ENCODE assay signal across 11 cellular contexts in genomic region chr10:34960983-34961382, GRCh38.
DNase-seq lines count a peak whose midpoint lies in the region; ATAC-seq and TF ChIP-seq lines count a peak whose summit lies in the region.
"Had no signal": no experiment of that assay in that cellular context is flagged by ENCODE, and none has a peak within 500 bp of the region (broad histone marks: within the 10 kb centered on the region; RNA-seq: fewer than 3 reads in every experiment).

No MANE protein-coding gene starts in this region.

- H3K9ac ChIP-seq in Karpas-422 (ENCODE audit: low read length), result no peak overlapping the region

- H2AFZ ChIP-seq in Karpas-422 (ENCODE audit: low read length), result no peak overlapping the region

- no peaks in the 10 kb centered on the region for H4K20me1 ChIP-seq in Karpas-422 (ENCODE audit: insufficient read depth, low read depth, low read length)

- H3K36me3 Mint-ChIP-seq in WTC11, result no peaks in the 10 kb centered on the region
- H3K36me3 Mint-ChIP-seq: type B pancreatic cell had no signal

- H3K4me3 ChIP-seq in retinal pigment epithelial cell (ENCODE audit: low read length) (no peak overlapping the region), Karpas-422 (ENCODE audit: low read length) (no peak overlapping the region)
- H3K4me3 ChIP-seq in effector memory CD4-positive, alpha-beta T cell (ENCODE audit: insufficient read depth, low read depth, low read length, poor library complexity, severe bottlenecking), result no peak overlapping the region
- H3K4me3 ChIP-seq: SJSA1 had no signal

- POLR2A ChIA-PET in WTC11 (lab: Charles Lee) (no interaction called here), GM10248 (lab: Yijun Ruan, JAX) (no interaction called here)

- H3K27ac Mint-ChIP-seq in WTC11, result no peak overlapping the region
- H3K27ac Mint-ChIP-seq: type B pancreatic cell had no signal

- H3K4me1 ChIP-seq in Karpas-422 (ENCODE audit: low read length), result no peaks in the 10 kb centered on the region
- no peaks in the 10 kb centered on the region for H3K4me1 ChIP-seq in effector memory CD4-positive, alpha-beta T cell (ENCODE audit: control insufficient read depth, insufficient read depth, low read length, poor library complexity, severe bottlenecking)
- H3K4me1 ChIP-seq: SJSA1 had no signal

- peak; percentile 14 for DNase-seq in NCI-H1436 (lab: John Stamatoyannopoulos, UW)
- no peak for DNase-seq in NCI-H1436 treated with DMSO at 0.1 percent for 48 hours (lab: John Stamatoyannopoulos, UW)
- no peak for DNase-seq in WTC11 (ENCODE audit: low spot score)
- DNase-seq in left cardiac atrium, result no peak
- no peak for DNase-seq in retinal pigment epithelial cell (ENCODE audit: low read depth)
- no peak for DNase-seq in Karpas-422
- no peak for DNase-seq in effector memory CD4-positive, alpha-beta T cell
- no peak for DNase-seq in GM10248 (ENCODE audit: extremely low spot score)
- DNase-seq: NCI-H1105 had no signal

- no peaks in the 10 kb centered on the region for H3K27me3 Mint-ChIP-seq in WTC11 (ENCODE audit: low read depth)
- H3K27me3 Mint-ChIP-seq: type B pancreatic cell had no signal

- no peaks in the 10 kb centered on the region for H3K9me2 ChIP-seq in Karpas-422 (replicated peaks; ENCODE audit: insufficient read depth, low read length)

- no peaks in the 10 kb centered on the region for H3K9me3 ChIP-seq in Karpas-422 (ENCODE audit: low read length)
- no peaks in the 10 kb centered on the region for H3K9me3 ChIP-seq in effector memory CD4-positive, alpha-beta T cell (ENCODE audit: control insufficient read depth, low read length)
- H3K9me3 ChIP-seq: SJSA1 had no signal

- H3K4me2 ChIP-seq in Karpas-422 (ENCODE audit: low read depth, low read length, poor library complexity, severe bottlenecking), result no peak overlapping the region

- H3K27me3 ChIP-seq in Karpas-422 (ENCODE audit: low read length), result no peaks in the 10 kb centered on the region
- H3K27me3 ChIP-seq in effector memory CD4-positive, alpha-beta T cell (replicated peaks; ENCODE audit: control insufficient read depth, insufficient read depth, low read length, poor library complexity, severe bottlenecking), result no peaks in the 10 kb centered on the region
- H3K27me3 ChIP-seq: SJSA1 had no signal

- no peaks in the 10 kb centered on the region for H3K4me1 Mint-ChIP-seq in WTC11

- intact Hi-C loops in left cardiac atrium (cut with DNase I), result loop anchor here in 1 of 2 donors (10.0 kb wide), 1 partner anchor 136 kb away; no protein-coding TSS in a partner anchor

- no peaks in the 10 kb centered on the region for H3K79me2 ChIP-seq in Karpas-422 (ENCODE audit: low read length)

- H3K4me3 Mint-ChIP-seq in WTC11, result no peak overlapping the region
- H3K4me3 Mint-ChIP-seq: type B pancreatic cell had no signal

- no peak overlapping the region for H3K27ac ChIP-seq in Karpas-422 (ENCODE audit: low read length)
- no peak overlapping the region for H3K27ac ChIP-seq in effector memory CD4-positive, alpha-beta T cell (ENCODE audit: insufficient read depth, low read length, poor library complexity, severe bottlenecking)
- H3K27ac ChIP-seq: SJSA1 had no signal

- CTCF ChIA-PET in WTC11 (lab: Charles Lee) (interaction anchor here (0.6 to 1.2 kb wide), 3 partner anchors 35 to 300 kb away, joined by 3 read pairs; no protein-coding TSS in a partner anchor), GM10248 (lab: Yijun Ruan, JAX) (no interaction called here)

- ATAC-seq in WTC11 (peak; percentile 62), left cardiac atrium (peak; percentile 70 to 81)

- TF ChIP-seq CTCF in WTC11 (IDR thresholded peaks at IDR 0.05) (no peak), retinal pigment epithelial cell (conservative IDR thresholded peaks at IDR 0.05; ENCODE audit: low read depth, low read length) (peak; percentile 56), GM10248 (IDR thresholded peaks at IDR 0.05; ENCODE audit: control extremely low read depth, extremely low read depth, low read depth, missing control alignments) (no peak)

- no peaks in the 10 kb centered on the region for H3K9me3 Mint-ChIP-seq in WTC11
- H3K9me3 Mint-ChIP-seq: type B pancreatic cell had no signal

- no peaks in the 10 kb centered on the region for H3K36me3 ChIP-seq in Karpas-422 (ENCODE audit: insufficient read depth, low read length)
- no peaks in the 10 kb centered on the region for H3K36me3 ChIP-seq in effector memory CD4-positive, alpha-beta T cell (ENCODE audit: control insufficient read depth, insufficient read depth, low read length)
- H3K36me3 ChIP-seq: SJSA1 had no signal

TF ChIP-seq in WTC11, 78 proteins besides CTCF, POLR2A, EP300 and RAD21:
- TF ChIP-seq, protein P1, sequence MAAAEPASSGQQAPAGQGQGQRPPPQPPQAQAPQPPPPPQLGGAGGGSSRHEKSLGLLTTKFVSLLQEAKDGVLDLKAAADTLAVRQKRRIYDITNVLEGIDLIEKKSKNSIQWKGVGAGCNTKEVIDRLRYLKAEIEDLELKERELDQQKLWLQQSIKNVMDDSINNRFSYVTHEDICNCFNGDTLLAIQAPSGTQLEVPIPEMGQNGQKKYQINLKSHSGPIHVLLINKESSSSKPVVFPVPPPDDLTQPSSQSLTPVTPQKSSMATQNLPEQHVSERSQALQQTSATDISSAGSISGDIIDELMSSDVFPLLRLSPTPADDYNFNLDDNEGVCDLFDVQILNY (CRISPR knock-in tag; IDR thresholded peaks at IDR 0.05), result no peak
- no peak for TF ChIP-seq ZNF396 (CRISPR knock-in tag; IDR thresholded peaks at IDR 0.05; ENCODE audit: borderline replicate concordance)
- no peak for TF ChIP-seq CBFB (CRISPR knock-in tag; IDR thresholded peaks at IDR 0.05; ENCODE audit: low read depth)
- TF ChIP-seq MYBL2 (CRISPR knock-in tag; IDR thresholded peaks at IDR 0.05), result no peak
- TF ChIP-seq ZBTB43 (CRISPR knock-in tag; IDR thresholded peaks at IDR 0.05), result no peak
- no peak for TF ChIP-seq PRRX2 (CRISPR knock-in tag; IDR thresholded peaks at IDR 0.05)
- no peak for TF ChIP-seq IRF2 (CRISPR knock-in tag; IDR thresholded peaks at IDR 0.05; ENCODE audit: borderline replicate concordance, low read depth)
- TF ChIP-seq HMGA2 (CRISPR knock-in tag; IDR thresholded peaks at IDR 0.05), result no peak
- no peak for TF ChIP-seq ZMAT4 (CRISPR knock-in tag; IDR thresholded peaks at IDR 0.05)
- no peak for TF ChIP-seq NR2C2 (CRISPR knock-in tag; IDR thresholded peaks at IDR 0.05)
- no peak for TF ChIP-seq MAX (CRISPR knock-in tag; IDR thresholded peaks at IDR 0.05)
- no peak for TF ChIP-seq EMX1 (CRISPR knock-in tag; IDR thresholded peaks at IDR 0.05)
TF ChIP-seq in WTC11: peak in this region for 0.
